Comparison of ENCODE assay signal across 1 cellular context in the genomic region with DNA sequence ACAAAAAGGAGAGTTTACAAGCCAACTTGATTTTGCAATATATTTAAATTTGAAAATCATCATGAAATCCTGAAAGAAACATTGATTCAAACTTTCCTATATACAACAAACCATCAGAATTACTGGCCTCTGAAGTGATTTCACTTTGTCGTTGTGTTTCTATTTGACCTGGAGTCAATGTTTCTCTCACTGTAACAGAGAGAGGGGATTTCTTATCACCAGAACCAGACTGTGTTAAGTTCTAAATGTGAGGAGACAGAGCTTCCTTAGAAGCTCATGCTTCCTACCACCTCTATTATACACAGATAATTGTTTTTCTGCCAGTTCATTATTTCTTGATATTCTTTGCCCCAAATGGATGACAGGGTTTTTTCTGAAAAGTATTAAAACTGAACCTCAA.
TF ChIP-seq lines count a peak whose summit lies in the region.

No MANE protein-coding gene starts in this region.

TF ChIP-seq in HepG2, 621 proteins besides CTCF, POLR2A, EP300 and RAD21 (continued from another document):
- TF ChIP-seq, protein P1, sequence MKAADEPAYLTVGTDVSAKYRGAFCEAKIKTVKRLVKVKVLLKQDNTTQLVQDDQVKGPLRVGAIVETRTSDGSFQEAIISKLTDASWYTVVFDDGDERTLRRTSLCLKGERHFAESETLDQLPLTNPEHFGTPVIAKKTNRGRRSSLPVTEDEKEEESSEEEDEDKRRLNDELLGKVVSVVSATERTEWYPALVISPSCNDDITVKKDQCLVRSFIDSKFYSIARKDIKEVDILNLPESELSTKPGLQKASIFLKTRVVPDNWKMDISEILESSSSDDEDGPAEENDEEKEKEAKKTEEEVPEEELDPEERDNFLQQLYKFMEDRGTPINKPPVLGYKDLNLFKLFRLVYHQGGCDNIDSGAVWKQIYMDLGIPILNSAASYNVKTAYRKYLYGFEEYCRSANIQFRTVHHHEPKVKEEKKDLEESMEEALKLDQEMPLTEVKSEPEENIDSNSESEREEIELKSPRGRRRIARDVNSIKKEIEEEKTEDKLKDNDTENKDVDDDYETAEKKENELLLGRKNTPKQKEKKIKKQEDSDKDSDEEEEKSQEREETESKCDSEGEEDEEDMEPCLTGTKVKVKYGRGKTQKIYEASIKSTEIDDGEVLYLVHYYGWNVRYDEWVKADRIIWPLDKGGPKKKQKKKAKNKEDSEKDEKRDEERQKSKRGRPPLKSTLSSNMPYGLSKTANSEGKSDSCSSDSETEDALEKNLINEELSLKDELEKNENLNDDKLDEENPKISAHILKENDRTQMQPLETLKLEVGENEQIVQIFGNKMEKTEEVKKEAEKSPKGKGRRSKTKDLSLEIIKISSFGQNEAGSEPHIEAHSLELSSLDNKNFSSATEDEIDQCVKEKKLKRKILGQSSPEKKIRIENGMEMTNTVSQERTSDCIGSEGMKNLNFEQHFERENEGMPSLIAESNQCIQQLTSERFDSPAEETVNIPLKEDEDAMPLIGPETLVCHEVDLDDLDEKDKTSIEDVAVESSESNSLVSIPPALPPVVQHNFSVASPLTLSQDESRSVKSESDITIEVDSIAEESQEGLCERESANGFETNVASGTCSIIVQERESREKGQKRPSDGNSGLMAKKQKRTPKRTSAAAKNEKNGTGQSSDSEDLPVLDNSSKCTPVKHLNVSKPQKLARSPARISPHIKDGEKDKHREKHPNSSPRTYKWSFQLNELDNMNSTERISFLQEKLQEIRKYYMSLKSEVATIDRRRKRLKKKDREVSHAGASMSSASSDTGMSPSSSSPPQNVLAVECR (CRISPR knock-in tag; IDR thresholded peaks at IDR 0.05; ENCODE audit: borderline replicate concordance): no peak
- TF ChIP-seq TBX2 (CRISPR knock-in tag; IDR thresholded peaks at IDR 0.05; ENCODE audit: borderline replicate concordance) (no peak), NR3C1 (CRISPR knock-in tag; IDR thresholded peaks at IDR 0.05) (no peak), MYNN (CRISPR knock-in tag; IDR thresholded peaks at IDR 0.05; ENCODE audit: low read depth) (no peak), RCOR2 (CRISPR knock-in tag; IDR thresholded peaks at IDR 0.05) (no peak)
- TF ChIP-seq, protein P2, sequence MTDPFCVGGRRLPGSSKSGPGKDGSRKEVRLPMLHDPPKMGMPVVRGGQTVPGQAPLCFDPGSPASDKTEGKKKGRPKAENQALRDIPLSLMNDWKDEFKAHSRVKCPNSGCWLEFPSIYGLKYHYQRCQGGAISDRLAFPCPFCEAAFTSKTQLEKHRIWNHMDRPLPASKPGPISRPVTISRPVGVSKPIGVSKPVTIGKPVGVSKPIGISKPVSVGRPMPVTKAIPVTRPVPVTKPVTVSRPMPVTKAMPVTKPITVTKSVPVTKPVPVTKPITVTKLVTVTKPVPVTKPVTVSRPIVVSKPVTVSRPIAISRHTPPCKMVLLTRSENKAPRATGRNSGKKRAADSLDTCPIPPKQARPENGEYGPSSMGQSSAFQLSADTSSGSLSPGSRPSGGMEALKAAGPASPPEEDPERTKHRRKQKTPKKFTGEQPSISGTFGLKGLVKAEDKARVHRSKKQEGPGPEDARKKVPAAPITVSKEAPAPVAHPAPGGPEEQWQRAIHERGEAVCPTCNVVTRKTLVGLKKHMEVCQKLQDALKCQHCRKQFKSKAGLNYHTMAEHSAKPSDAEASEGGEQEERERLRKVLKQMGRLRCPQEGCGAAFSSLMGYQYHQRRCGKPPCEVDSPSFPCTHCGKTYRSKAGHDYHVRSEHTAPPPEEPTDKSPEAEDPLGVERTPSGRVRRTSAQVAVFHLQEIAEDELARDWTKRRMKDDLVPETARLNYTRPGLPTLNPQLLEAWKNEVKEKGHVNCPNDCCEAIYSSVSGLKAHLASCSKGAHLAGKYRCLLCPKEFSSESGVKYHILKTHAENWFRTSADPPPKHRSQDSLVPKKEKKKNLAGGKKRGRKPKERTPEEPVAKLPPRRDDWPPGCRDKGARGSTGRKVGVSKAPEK (CRISPR knock-in tag; IDR thresholded peaks at IDR 0.05; ENCODE audit: borderline replicate concordance): no peak
- TF ChIP-seq, protein P3, sequence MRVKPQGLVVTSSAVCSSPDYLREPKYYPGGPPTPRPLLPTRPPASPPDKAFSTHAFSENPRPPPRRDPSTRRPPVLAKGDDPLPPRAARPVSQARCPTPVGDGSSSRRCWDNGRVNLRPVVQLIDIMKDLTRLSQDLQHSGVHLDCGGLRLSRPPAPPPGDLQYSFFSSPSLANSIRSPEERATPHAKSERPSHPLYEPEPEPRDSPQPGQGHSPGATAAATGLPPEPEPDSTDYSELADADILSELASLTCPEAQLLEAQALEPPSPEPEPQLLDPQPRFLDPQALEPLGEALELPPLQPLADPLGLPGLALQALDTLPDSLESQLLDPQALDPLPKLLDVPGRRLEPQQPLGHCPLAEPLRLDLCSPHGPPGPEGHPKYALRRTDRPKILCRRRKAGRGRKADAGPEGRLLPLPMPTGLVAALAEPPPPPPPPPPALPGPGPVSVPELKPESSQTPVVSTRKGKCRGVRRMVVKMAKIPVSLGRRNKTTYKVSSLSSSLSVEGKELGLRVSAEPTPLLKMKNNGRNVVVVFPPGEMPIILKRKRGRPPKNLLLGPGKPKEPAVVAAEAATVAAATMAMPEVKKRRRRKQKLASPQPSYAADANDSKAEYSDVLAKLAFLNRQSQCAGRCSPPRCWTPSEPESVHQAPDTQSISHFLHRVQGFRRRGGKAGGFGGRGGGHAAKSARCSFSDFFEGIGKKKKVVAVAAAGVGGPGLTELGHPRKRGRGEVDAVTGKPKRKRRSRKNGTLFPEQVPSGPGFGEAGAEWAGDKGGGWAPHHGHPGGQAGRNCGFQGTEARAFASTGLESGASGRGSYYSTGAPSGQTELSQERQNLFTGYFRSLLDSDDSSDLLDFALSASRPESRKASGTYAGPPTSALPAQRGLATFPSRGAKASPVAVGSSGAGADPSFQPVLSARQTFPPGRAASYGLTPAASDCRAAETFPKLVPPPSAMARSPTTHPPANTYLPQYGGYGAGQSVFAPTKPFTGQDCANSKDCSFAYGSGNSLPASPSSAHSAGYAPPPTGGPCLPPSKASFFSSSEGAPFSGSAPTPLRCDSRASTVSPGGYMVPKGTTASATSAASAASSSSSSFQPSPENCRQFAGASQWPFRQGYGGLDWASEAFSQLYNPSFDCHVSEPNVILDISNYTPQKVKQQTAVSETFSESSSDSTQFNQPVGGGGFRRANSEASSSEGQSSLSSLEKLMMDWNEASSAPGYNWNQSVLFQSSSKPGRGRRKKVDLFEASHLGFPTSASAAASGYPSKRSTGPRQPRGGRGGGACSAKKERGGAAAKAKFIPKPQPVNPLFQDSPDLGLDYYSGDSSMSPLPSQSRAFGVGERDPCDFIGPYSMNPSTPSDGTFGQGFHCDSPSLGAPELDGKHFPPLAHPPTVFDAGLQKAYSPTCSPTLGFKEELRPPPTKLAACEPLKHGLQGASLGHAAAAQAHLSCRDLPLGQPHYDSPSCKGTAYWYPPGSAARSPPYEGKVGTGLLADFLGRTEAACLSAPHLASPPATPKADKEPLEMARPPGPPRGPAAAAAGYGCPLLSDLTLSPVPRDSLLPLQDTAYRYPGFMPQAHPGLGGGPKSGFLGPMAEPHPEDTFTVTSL (CRISPR knock-in tag; IDR thresholded peaks at IDR 0.05; ENCODE audit: borderline replicate concordance): no peak
